ENCODE assay signal across 10 cellular contexts in genomic region chr9:27413507-27414214, GRCh38.
DNase-seq lines count a peak whose midpoint lies in the region; ATAC-seq and TF ChIP-seq lines count a peak whose summit lies in the region.
"Had no signal": no experiment of that assay in that cellular context is flagged by ENCODE, and none has a peak within 500 bp of the region (broad histone marks: within the 10 kb centered on the region; RNA-seq: fewer than 3 reads in every experiment).

No MANE protein-coding gene starts in this region.

- H3K4me2 ChIP-seq in osteoblast (ENCODE audit: insufficient read depth, low read length), result peak overlapping the region; percentile 69

- TF ChIP-seq EP300 in gastroesophageal sphincter (IDR thresholded peaks at IDR 0.05), result no peak

- ATAC-seq in Right ventricle myocardium inferior (peak; percentile 46), gastroesophageal sphincter (peak; percentile 62), HG03196 (IDR thresholded peaks at IDR 0.05; ENCODE audit: unreplicated experiment) (no peak)

- TF ChIP-seq CTCF in gastroesophageal sphincter (IDR thresholded peaks at IDR 0.05) (no peak), osteoblast (IDR thresholded peaks at IDR 0.05; ENCODE audit: extremely low read depth, low read depth, low read length) (no peak), vagina (IDR thresholded peaks at IDR 0.05) (no peak)

- peak overlapping the region in 3 of 4 donors; percentile 56 to 74 (median 61) for H3K27ac ChIP-seq in gastroesophageal sphincter
- no peak overlapping the region for H3K27ac ChIP-seq in osteoblast (ENCODE audit: low read depth, low read length)
- H3K27ac ChIP-seq in vagina, result peak overlapping the region; percentile 70
- H3K27ac ChIP-seq: 22Rv1 had no signal

- DNase-seq in Right ventricle myocardium inferior (ENCODE audit: missing footprints) (no peak), cardiac septum (ENCODE audit: low spot score) (no peak), osteoblast (ENCODE audit: insufficient read length, low spot score, missing footprints) (no peak), vagina (ENCODE audit: extremely low spot score in 2 of 2) (no peak), SHP77 (lab: John Stamatoyannopoulos, UW) (no peak), NCI-H510A treated with DMSO at 0.1 percent for 48 hours (lab: John Stamatoyannopoulos, UW) (no peak)
- DNase-seq: DND-41 had no signal

- H3K79me2 ChIP-seq in osteoblast (ENCODE audit: insufficient read depth, low read length), result no peaks in the 10 kb centered on the region

- WGBS in gastroesophageal sphincter (ENCODE audit: low coverage in 1 of 2), 2 donors, result 49 to 64% methylated on average over 4 to 6 of the region's 6 CpGs

- H3K4me1 ChIP-seq in gastroesophageal sphincter (peaks cover 0 to 18% (median 10%) of the 10 kb centered on the region in 3 donors), osteoblast (ENCODE audit: insufficient read depth, low read length) (no peaks in the 10 kb centered on the region), vagina (peaks cover 31% of the 10 kb centered on the region)

- no peaks in the 10 kb centered on the region for H4K20me1 ChIP-seq in osteoblast (ENCODE audit: insufficient read depth, low read length)

- no peaks in the 10 kb centered on the region for H3K36me3 ChIP-seq in gastroesophageal sphincter
- no peaks in the 10 kb centered on the region for H3K36me3 ChIP-seq in osteoblast (ENCODE audit: insufficient read depth, low read length)
- H3K36me3 ChIP-seq in vagina, result no peaks in the 10 kb centered on the region

- H3K9me3 ChIP-seq in gastroesophageal sphincter (no peaks in the 10 kb centered on the region), osteoblast (ENCODE audit: low read depth, low read length) (no peaks in the 10 kb centered on the region), vagina (no peaks in the 10 kb centered on the region)

- no peak for TF ChIP-seq POLR2A in gastroesophageal sphincter (IDR thresholded peaks at IDR 0.05)
- TF ChIP-seq POLR2A in vagina (IDR thresholded peaks at IDR 0.05), result no peak

- H2AFZ ChIP-seq in osteoblast (ENCODE audit: low read length), result peak overlapping the region; percentile 65

- H3K4me3 ChIP-seq in gastroesophageal sphincter (peak overlapping the region; percentile 13 to 27), osteoblast (ENCODE audit: insufficient read depth, low read length) (peak overlapping the region; percentile 59), vagina (peak overlapping the region; percentile 12 to 20)

- intact Hi-C loops in Right ventricle myocardium inferior (cut with DNase I) (loop anchor here (5.0 to 10.0 kb wide), 2 partner anchors 49 to 114 kb away; partner anchors contain the start of gene MOB3B), cardiac septum (cut with DNase I) (no loop called here), vagina (cut with DNase I) (no loop called here)

- H3K27me3 ChIP-seq in gastroesophageal sphincter (no peaks in the 10 kb centered on the region), osteoblast (ENCODE audit: insufficient read depth, low read length) (no peaks in the 10 kb centered on the region), vagina (no peaks in the 10 kb centered on the region)
